ENCODE assay signal across 8 cellular contexts in genomic region chr7:128869944-128870285, GRCh38. TPM values are rescaled to one million over a fixed set of nuclear protein-coding genes. Genes with fewer than 3 reads are reported as not detected.
DNase-seq lines count a peak whose midpoint lies in the region; ATAC-seq, FAIRE-seq and TF ChIP-seq lines count a peak whose summit lies in the region.

No MANE protein-coding gene starts in this region.

- peaks cover 13% of the 10 kb centered on the region for H3K36me3 Mint-ChIP-seq in endothelial cell (ENCODE audit: low read depth, unreplicated experiment)

- H3K36me3 ChIP-seq in OCI-LY1 (ENCODE audit: insufficient read depth, low read length) = peaks cover 22% of the 10 kb centered on the region
- peaks cover 6% of the 10 kb centered on the region for H3K36me3 ChIP-seq in rectal smooth muscle tissue (ENCODE audit: control insufficient read depth, insufficient read depth, low read length)

- H3K4me3 ChIP-seq in OCI-LY1 (ENCODE audit: low read depth, low read length, poor library complexity, severe bottlenecking) = peak overlapping the region; percentile 55
- H3K4me3 ChIP-seq in rectal smooth muscle tissue (ENCODE audit: low read length) = peak overlapping the region; percentile 71

- H4K20me1 ChIP-seq in OCI-LY1 (ENCODE audit: insufficient read depth, low read length) = no peaks in the 10 kb centered on the region

- peaks cover 27% of the 10 kb centered on the region for H3K27me3 Mint-ChIP-seq in endothelial cell (ENCODE audit: unreplicated experiment)

- no peak for TF ChIP-seq CTCF in OCI-LY1 (IDR thresholded peaks at IDR 0.05; ENCODE audit: low read length)
- TF ChIP-seq CTCF in endothelial cell (IDR thresholded peaks at IDR 0.05; ENCODE audit: unreplicated experiment) = no peak

- peak overlapping the region; percentile 62 for H3K4me2 ChIP-seq in OCI-LY1 (ENCODE audit: low read length)

- H2AFZ ChIP-seq in OCI-LY1 (ENCODE audit: low read length) = no peak overlapping the region

- H3K27ac ChIP-seq in OCI-LY1 (ENCODE audit: low read depth, low read length, poor library complexity, severe bottlenecking) = no peak overlapping the region
- H3K27ac ChIP-seq in rectal smooth muscle tissue (ENCODE audit: low read depth, low read length) = no peak overlapping the region

- FAIRE-seq in RCC 7860 (lab: Jason Lieb, UNC) = no peak

- H3F3A ChIP-seq in OCI-LY1 (ENCODE audit: insufficient read depth, low read length) = no peaks in the 10 kb centered on the region

- no peaks in the 10 kb centered on the region for H3K9me3 Mint-ChIP-seq in endothelial cell (ENCODE audit: unreplicated experiment)

- H3K9me2 ChIP-seq in OCI-LY1 (ENCODE audit: low read depth, low read length) = no peaks in the 10 kb centered on the region

- H3K79me2 ChIP-seq in OCI-LY1 (ENCODE audit: insufficient read depth, low read length) = no peaks in the 10 kb centered on the region

- no peaks in the 10 kb centered on the region for H3K9me3 ChIP-seq in OCI-LY1 (ENCODE audit: low read length)

- H3K27me3 ChIP-seq in OCI-LY1 (ENCODE audit: insufficient read depth, low read length) (peaks cover 5% of the 10 kb centered on the region; the same call in 1 of the 2 replicates), rectal smooth muscle tissue (ENCODE audit: control insufficient read depth, insufficient read depth, low read length) (no peaks in the 10 kb centered on the region)

- H3K4me3 Mint-ChIP-seq in endothelial cell (ENCODE audit: unreplicated experiment) = peak overlapping the region; percentile 73

- no peak for DNase-seq in endothelial cell (ENCODE audit: low spot score)
- no peak for DNase-seq in pons (ENCODE audit: low spot score)
- no peak for DNase-seq in activated gamma-delta T cell (lab: John Stamatoyannopoulos, UW)
- DNase-seq in RCC 7860 (ENCODE audit: low spot score) = no peak
- no peak for DNase-seq in activated CD4-positive, CD25-positive, alpha-beta regulatory T cell (lab: John Stamatoyannopoulos, UW)

- H3K9ac ChIP-seq in OCI-LY1 (ENCODE audit: low read length) = peak overlapping the region; percentile 12; the same call in 1 of the 2 replicates
- no peak overlapping the region for H3K9ac ChIP-seq in rectal smooth muscle tissue (ENCODE audit: low read length)

- peaks cover 14% of the 10 kb centered on the region for H3K4me1 ChIP-seq in OCI-LY1 (ENCODE audit: insufficient read depth, low read length, severe bottlenecking)
- peaks cover 5% of the 10 kb centered on the region for H3K4me1 ChIP-seq in rectal smooth muscle tissue (ENCODE audit: control insufficient read depth, insufficient read depth, low read length)

- peak; percentile 12 for ATAC-seq in GM19397 (IDR thresholded peaks at IDR 0.05; ENCODE audit: unreplicated experiment)

- peaks cover 7% of the 10 kb centered on the region for H3K4me1 Mint-ChIP-seq in endothelial cell (ENCODE audit: unreplicated experiment)

- H3K27ac Mint-ChIP-seq in endothelial cell (ENCODE audit: unreplicated experiment) = no peak overlapping the region

RNA-seq across cellular contexts. Expression of gene ATP6V1F, which starts 7.3 kb away (rescaled TPM):
- 132 TPM for total RNA-seq in endothelial cell (ENCODE audit: unreplicated experiment)

RNA-seq across cellular contexts. Expression of gene FLNC, which starts 39.7 kb away (rescaled TPM):
- 7.7 TPM for total RNA-seq in endothelial cell (ENCODE audit: unreplicated experiment)

RNA-seq across cellular contexts. Expression of gene KCP, which starts 40.6 kb away (rescaled TPM):
- 4.3 TPM for total RNA-seq in endothelial cell (ENCODE audit: unreplicated experiment)
